In the genomic region with DNA sequence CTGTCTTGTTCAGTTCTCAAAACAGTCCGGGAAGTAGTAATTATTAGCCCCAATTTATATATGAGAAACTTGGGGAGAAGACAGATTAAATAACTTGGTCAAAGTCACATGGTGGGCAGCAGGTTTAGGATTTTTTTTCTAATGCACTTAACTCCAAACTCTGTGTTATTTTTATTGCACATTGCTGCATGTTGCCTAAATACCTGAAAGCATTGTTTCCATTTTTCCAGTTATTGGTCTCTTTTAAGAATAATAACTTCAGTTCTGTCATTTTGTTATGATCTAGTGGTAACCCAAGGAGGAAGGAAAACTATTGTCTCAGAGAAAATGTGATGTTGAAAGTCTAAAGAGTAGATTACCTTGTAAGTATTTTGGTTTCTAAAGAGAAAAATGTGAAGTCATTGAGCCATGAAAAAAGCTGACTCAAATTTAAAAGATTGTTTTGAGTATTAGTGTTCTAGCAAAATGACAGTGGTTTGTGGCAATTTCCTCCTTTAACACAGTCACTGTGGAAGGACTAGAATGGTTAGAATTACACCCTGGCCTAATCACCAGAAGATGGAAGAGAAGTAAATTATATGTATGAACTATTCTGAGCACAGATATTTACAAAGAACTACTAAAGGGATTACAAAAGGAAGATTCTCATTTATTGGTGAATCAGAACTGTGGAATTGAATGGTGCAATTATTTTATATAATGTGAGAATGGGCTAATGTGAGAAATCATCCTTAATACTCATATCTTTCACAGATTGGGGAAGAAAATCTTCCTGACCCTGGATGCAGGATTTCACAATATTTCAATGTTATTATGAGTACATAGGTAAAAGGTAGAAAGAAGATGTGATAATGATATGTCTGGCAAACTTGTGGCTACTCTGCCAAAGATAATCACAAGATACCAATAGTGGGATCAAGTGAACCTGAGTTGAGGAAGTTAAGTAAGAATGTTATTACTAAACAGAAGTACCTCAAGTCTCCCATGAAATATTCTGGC, we compare ENCODE assay signal across 9 cellular contexts. TPM values are rescaled to one million over a fixed set of nuclear protein-coding genes. Genes with fewer than 3 reads are reported as not detected.
DNase-seq lines count a peak whose midpoint lies in the region; ATAC-seq and TF ChIP-seq lines count a peak whose summit lies in the region.
"Had no signal": no experiment of that assay in that cellular context is flagged by ENCODE, and none has a peak within 500 bp of the region (broad histone marks: within the 10 kb centered on the region; RNA-seq: fewer than 3 reads in every experiment).

No MANE protein-coding gene starts in this region.

- H3K9ac ChIP-seq in adipocyte (ENCODE audit: low read length): no peak overlapping the region
- H3K9ac ChIP-seq: BLaER1 had no signal

- H3K4me1 ChIP-seq in adipocyte (ENCODE audit: control insufficient read depth, insufficient read depth, low read length) (peaks cover 35% of the 10 kb centered on the region), stomach (no peaks in the 10 kb centered on the region)
- H3K4me1 ChIP-seq: BLaER1 had no signal

- DNase-seq in AML-193 (lab: John Stamatoyannopoulos, UW): peak; percentile 74 to 80
- peak; percentile 56 for DNase-seq in adipocyte (ENCODE audit: low read depth)
- no peak for DNase-seq in RKO (ENCODE audit: low spot score)
- DNase-seq in activated CD4-positive, alpha-beta T cell treated with anti-CD3 and anti-CD28 coated beads, Interleukin-2, amount 50 U/mL, for 4 hours: no peak
- no peak for DNase-seq in stomach
- no peak for DNase-seq in activated CD8-positive, alpha-beta memory T cell treated with anti-CD3 and anti-CD28 coated beads, Interleukin-2, amount 50 U/mL, for 4 hours

- no peak overlapping the region for H3K4me3 ChIP-seq in adipocyte (ENCODE audit: low read length)
- H3K4me3 ChIP-seq in stomach: no peak overlapping the region
- H3K4me3 ChIP-seq: BLaER1 had no signal

- no peak for TF ChIP-seq EP300 in stomach (IDR thresholded peaks at IDR 0.05)

- peak overlapping the region in 2 of 5 donors; percentile 5 to 36 for H3K27ac ChIP-seq in stomach
- H3K27ac ChIP-seq: BLaER1 had no signal

- intact Hi-C loops in stomach (cut with DNase I; ENCODE audit: low total_unique reads): no loop called here

- no peak for TF ChIP-seq POLR2A in stomach (IDR thresholded peaks at IDR 0.05)

- ATAC-seq in GM19455 (IDR thresholded peaks at IDR 0.05; ENCODE audit: unreplicated experiment) (peak; percentile 87), HG03196 (IDR thresholded peaks at IDR 0.05; ENCODE audit: unreplicated experiment) (peak; percentile 97)

- no peak for TF ChIP-seq CTCF in stomach (IDR thresholded peaks at IDR 0.05)

- H3K36me3 ChIP-seq in adipocyte (ENCODE audit: control insufficient read depth, insufficient read depth, low read length, severe bottlenecking): no peaks in the 10 kb centered on the region
- no peaks in the 10 kb centered on the region for H3K36me3 ChIP-seq in stomach
- H3K36me3 ChIP-seq: BLaER1 had no signal

- WGBS in stomach, 5 donors: 86 to 96% (median 92%) methylated on average over 1 of the region's 1 CpG

- H3K27me3 ChIP-seq in adipocyte (replicated peaks; ENCODE audit: control insufficient read depth, insufficient read depth, low read length) (no peaks in the 10 kb centered on the region), stomach (no peaks in the 10 kb centered on the region)
- H3K27me3 ChIP-seq: BLaER1 had no signal

- H3K9me3 ChIP-seq in adipocyte (ENCODE audit: control insufficient read depth, low read length): no peaks in the 10 kb centered on the region
- H3K9me3 ChIP-seq in stomach: no peaks in the 10 kb centered on the region
- H3K9me3 ChIP-seq: BLaER1 had no signal

RNA-seq across cellular contexts. Expression of a gene that starts 21.7 kb away (rescaled TPM):
- total RNA-seq in stomach: 1 to 10 TPM in 3 of 5 donors, not detected in 2; 3.6 to 6.4 (median 5.9) TPM
- 100 to 1,000 TPM in 1 of 3 donors, 1 to 10 TPM in 2; 6.9 to 163 (median 9.9) TPM for polyA plus RNA-seq in stomach

Comparison
In these comparisons a context has a peak if more than half of its experiments do, and no peak if none do; other contexts are left out.
1. DNase-seq: peak in AML-193 (2 of 2) and adipocyte (single experiment); none in RKO (single experiment), activated CD4-positive, alpha-beta T cell treated with anti-CD3 and anti-CD28 coated beads, Interleukin-2, amount 50 U/mL, for 4 hours (0 of 2), stomach (single experiment) and activated CD8-positive, alpha-beta memory T cell treated with anti-CD3 and anti-CD28 coated beads, Interleukin-2, amount 50 U/mL, for 4 hours (single experiment).